ENCODE assay signal across 1 cellular context in genomic region chrX:120021927-120022326, GRCh38.
TF ChIP-seq lines count a peak whose summit lies in the region.

No MANE protein-coding gene starts in this region.

TF ChIP-seq in K562, 482 proteins besides CTCF, POLR2A, EP300 and RAD21 (continued from another document):
- TF ChIP-seq BHLHE40 (IDR thresholded peaks at IDR 0.05; ENCODE audit: low read length): no peak
- peak; percentile 93 for TF ChIP-seq KLF16 (IDR thresholded peaks at IDR 0.05)
- peak; percentile 50; the same call in 1 of the 2 replicates for TF ChIP-seq SMARCE1 (IDR thresholded peaks at IDR 0.05)
- TF ChIP-seq ETS2 (tag; IDR thresholded peaks at IDR 0.05; ENCODE audit: borderline replicate concordance, poor library complexity, severe bottlenecking): no peak
- TF ChIP-seq TEAD1 (CRISPR knock-in tag; IDR thresholded peaks at IDR 0.05): peak in 1 of 2 experiments; percentile 65; a peak in 1 of 4 replicates
- TF ChIP-seq CTCFL (IDR thresholded peaks at IDR 0.05; ENCODE audit: borderline replicate concordance, insufficient read depth, low read depth, low read length, poor library complexity, severe bottlenecking): no peak
- TF ChIP-seq CEBPZ (IDR thresholded peaks at IDR 0.05; ENCODE audit: borderline replicate concordance, low read depth, low read length): no peak
- no peak for TF ChIP-seq ZNF354B (CRISPR knock-in tag; IDR thresholded peaks at IDR 0.05)
- 0 out of 4 replicates have a peak, but pooled peaks of 1 of the 2 experiments have one; percentile 22 for TF ChIP-seq NRF1 (conservative IDR thresholded peaks at IDR 0.05 in 1 of 2, IDR thresholded peaks at IDR 0.05 in 1 of 2)
- no peak for TF ChIP-seq ZBTB7A (IDR thresholded peaks at IDR 0.05; ENCODE audit: borderline replicate concordance, control insufficient read depth, low read depth, low read length)
- TF ChIP-seq ASH1L (IDR thresholded peaks at IDR 0.05; ENCODE audit: borderline replicate concordance, low read depth, partially characterized antibody): no peak
- peak in 1 of 2 experiments; percentile 68; a peak in 2 of 4 replicates for TF ChIP-seq TBL1XR1 (IDR thresholded peaks at IDR 0.05; ENCODE audit: low read length in 2 of 2)
- peak; percentile 95 for TF ChIP-seq CEBPG (CRISPR knock-in tag; IDR thresholded peaks at IDR 0.05)
- peak; percentile 95 to 96 for TF ChIP-seq CEBPG (tag; conservative IDR thresholded peaks at IDR 0.05 in 1 of 2, IDR thresholded peaks at IDR 0.05 in 1 of 2)
- no peak for TF ChIP-seq ZBTB17 (CRISPR knock-in tag; IDR thresholded peaks at IDR 0.05)
- TF ChIP-seq ZNF436 (CRISPR knock-in tag; IDR thresholded peaks at IDR 0.05): no peak
- TF ChIP-seq TRIM24 (IDR thresholded peaks at IDR 0.05): peak; percentile 97
- no peak for TF ChIP-seq ZNF280A (IDR thresholded peaks at IDR 0.05; ENCODE audit: low read depth, partially characterized antibody)
- no peak for TF ChIP-seq BRD4 (IDR thresholded peaks at IDR 0.05)
- no peak for TF ChIP-seq ZFP91 (CRISPR knock-in tag; IDR thresholded peaks at IDR 0.05)
- no peak for TF ChIP-seq HMG20B (CRISPR knock-in tag; IDR thresholded peaks at IDR 0.05)
- TF ChIP-seq IRF1 (CRISPR knock-in tag; IDR thresholded peaks at IDR 0.05; ENCODE audit: borderline replicate concordance): no peak
